Comparison of ENCODE assay signal across 23 cellular contexts in the genomic region with DNA sequence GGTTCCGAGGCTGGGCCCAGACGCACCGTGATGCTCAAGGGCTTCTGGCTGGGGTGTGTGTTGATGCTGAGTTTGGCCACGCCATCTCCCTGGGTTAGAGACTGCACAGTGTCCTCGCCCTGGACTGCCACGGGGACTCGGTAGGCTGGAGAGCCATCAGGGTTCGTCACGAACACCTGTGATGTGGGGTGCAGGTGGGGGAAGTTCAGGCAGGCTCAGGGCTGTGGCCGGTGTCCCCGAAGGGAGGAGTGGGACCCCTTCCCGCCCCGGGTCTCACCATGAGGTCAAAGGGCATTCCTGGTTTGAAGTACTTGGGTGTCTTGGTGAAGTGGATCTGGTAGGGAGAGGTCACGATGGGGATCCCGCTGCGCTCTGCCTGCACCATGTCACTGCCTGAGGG. TPM values are rescaled to one million over a fixed set of nuclear protein-coding genes. Genes with fewer than 3 reads are reported as not detected.
DNase-seq lines count a peak whose midpoint lies in the region; ATAC-seq, FAIRE-seq and TF ChIP-seq lines count a peak whose summit lies in the region.
"Had no signal": no experiment of that assay in that cellular context is flagged by ENCODE, and none has a peak within 500 bp of the region (broad histone marks: within the 10 kb centered on the region; RNA-seq: fewer than 3 reads in every experiment).

No MANE protein-coding gene starts in this region.

- H3K27ac Mint-ChIP-seq in MCF 10A (ENCODE audit: low read depth, unreplicated experiment), result no peak overlapping the region
- H3K27ac Mint-ChIP-seq: CD4-positive, alpha-beta T cell had no signal

- no peak overlapping the region for H2AFZ ChIP-seq in K562 (ENCODE audit: low read depth, low read length)

- H3K4me3 ChIP-seq in right cardiac atrium (ENCODE audit: low read length) (no peak overlapping the region), left ventricle myocardium inferior (no peak overlapping the region), K562 (no peak overlapping the region), lower lobe of right lung (no peak overlapping the region)

- POLR2A ChIA-PET in K562 (lab: Yijun Ruan, JAX), result no interaction called here
- POLR2A ChIA-PET in MCF 10A (lab: Yijun Ruan, JAX), result no interaction called here

- DNase-seq in right cardiac atrium, result no peak
- no peak for DNase-seq in left ventricle myocardium inferior
- no peak for DNase-seq in K562 (ENCODE audit: extremely low read depth in 1 of 4, low spot score in 3 of 4)
- DNase-seq in lower lobe of right lung, result peak; percentile 29
- no peak for DNase-seq in MCF 10A (ENCODE audit: unreplicated experiment)
- no peak for DNase-seq in NCI-H2029 treated with DMSO at 0.1 percent for 48 hours (lab: John Stamatoyannopoulos, UW)
- DNase-seq: CD4-positive, alpha-beta T cell; COR-L47; DND-41; GOT3; HCEC 1CT; MV-4-11; NCI-H1105 treated with DMSO at 0.1 percent for 48 hours; NCI-H2081; NCI-H2171; NCI-H345; NCI-H524; Right ventricle myocardium superior had no signal

- no peak for TF ChIP-seq RAD21 in K562 (CRISPR knock-in tag; conservative IDR thresholded peaks at IDR 0.05 in 1 of 2, IDR thresholded peaks at IDR 0.05 in 1 of 2)

- no peak overlapping the region for H3K4me3 Mint-ChIP-seq in MCF 10A (ENCODE audit: unreplicated experiment)
- H3K4me3 Mint-ChIP-seq: CD4-positive, alpha-beta T cell had no signal

- H3K27ac ChIP-seq in right cardiac atrium (ENCODE audit: low read length) (no peak overlapping the region), left ventricle myocardium inferior (replicated peaks) (no peak overlapping the region), K562 (ENCODE audit: extremely low read depth, low read depth, low read length) (no peak overlapping the region), lower lobe of right lung (no peak overlapping the region)

- WGBS in right cardiac atrium, result 88% methylated on average over 16 of the region's 16 CpGs
- 16% methylated on average over 16 of the region's 16 CpGs for WGBS in K562 (ENCODE audit: insufficient coverage, low coverage, missing lambda C conversion rate)

- no peaks in the 10 kb centered on the region for H3K9me3 ChIP-seq in right cardiac atrium (ENCODE audit: control insufficient read depth, low read length)
- H3K9me3 ChIP-seq in left ventricle myocardium inferior (replicated peaks), result no peaks in the 10 kb centered on the region
- no peaks in the 10 kb centered on the region for H3K9me3 ChIP-seq in K562 (replicated peaks; ENCODE audit: control insufficient read depth, insufficient read depth, low read depth, low read length)
- no peaks in the 10 kb centered on the region for H3K9me3 ChIP-seq in lower lobe of right lung

- BruUV-seq in K562 (replicated peaks; lab: Mats Ljungman, UMichigan), result no TSS peak
- BruUV-seq in MCF 10A (replicated peaks; lab: Mats Ljungman, UMichigan), result no TSS peak

- ATAC-seq in right cardiac atrium (peak; percentile 20 to 25), K562 (no peak; the same call in 2 of the 3 replicates), lower lobe of right lung (peak in 1 of 2 donors; percentile 6), GM18517 (IDR thresholded peaks at IDR 0.05; ENCODE audit: unreplicated experiment) (no peak)

- no peaks in the 10 kb centered on the region for H3K79me2 ChIP-seq in K562 (ENCODE audit: control insufficient read depth, insufficient read depth, low read length)

- H3K27me3 ChIP-seq in right cardiac atrium (ENCODE audit: control insufficient read depth, insufficient read depth) (no peaks in the 10 kb centered on the region), left ventricle myocardium inferior (ENCODE audit: low read depth) (peaks cover 92% of the 10 kb centered on the region), K562 (ENCODE audit: control insufficient read depth in 2 of 2, insufficient read depth in 2 of 2, low read length in 2 of 2) (peaks cover 7 to 32% of the 10 kb centered on the region in 2 experiments; a peak in 4 of 5 replicates), lower lobe of right lung (ENCODE audit: low read depth) (peaks cover 3% of the 10 kb centered on the region)

- peaks cover 32% of the 10 kb centered on the region for H3K4me1 Mint-ChIP-seq in MCF 10A (ENCODE audit: insufficient read depth, unreplicated experiment)

- 0 out of 2 replicates have a peak, but pooled peaks cover 5% of the 10 kb centered on the region for H4K20me1 ChIP-seq in K562 (replicated peaks; ENCODE audit: control insufficient read depth, insufficient read depth, low read length)

- peaks cover 1% of the 10 kb centered on the region for H3K9me3 Mint-ChIP-seq in MCF 10A (ENCODE audit: unreplicated experiment)
- H3K9me3 Mint-ChIP-seq: CD4-positive, alpha-beta T cell had no signal

- FAIRE-seq in K562 (lab: Jason Lieb, UNC), result no peak
- FAIRE-seq: GM12891 had no signal

- TF ChIP-seq POLR2A in K562 (conservative IDR thresholded peaks at IDR 0.05), result no peak

- intact Hi-C loops in right cardiac atrium (cut with DNase I), result no loop called here
- intact Hi-C loops in left ventricle myocardium inferior (cut with micrococcal nuclease), result no loop called here
- intact Hi-C loops in K562 (cut with micrococcal nuclease), result no loop called here
- intact Hi-C loops in lower lobe of right lung (cut with DNase I), result no loop called here
- intact Hi-C loops in MCF 10A (cut with micrococcal nuclease), result no loop called here

- H3K9ac ChIP-seq in K562 (ENCODE audit: insufficient read depth in 1 of 2, low read depth in 2 of 2, low read length in 2 of 2), result peak overlapping the region in 1 of 2 experiments; percentile 52; a peak in 2 of 4 replicates

- H3K36me3 Mint-ChIP-seq in MCF 10A (ENCODE audit: insufficient read depth, unreplicated experiment), result peaks cover 98% of the 10 kb centered on the region

- in situ Hi-C loops in K562 (cut with MboI), result no loop called here

- no peaks in the 10 kb centered on the region for H3K27me3 Mint-ChIP-seq in MCF 10A (ENCODE audit: insufficient read depth, unreplicated experiment)

- H3K9me1 ChIP-seq in K562 (ENCODE audit: control insufficient read depth, insufficient read depth, low read length), result no peaks in the 10 kb centered on the region

- no peak for TF ChIP-seq EP300 in K562 (IDR thresholded peaks at IDR 0.05; ENCODE audit: low read length)

- H3K36me3 ChIP-seq in left ventricle myocardium inferior (no peaks in the 10 kb centered on the region), K562 (ENCODE audit: control insufficient read depth, insufficient read depth, low read length) (no peaks in the 10 kb centered on the region), lower lobe of right lung (peaks cover 49% of the 10 kb centered on the region)

- H3K4me1 ChIP-seq in right cardiac atrium (ENCODE audit: control insufficient read depth, insufficient read depth, low read length) (no peaks in the 10 kb centered on the region), left ventricle myocardium inferior (no peaks in the 10 kb centered on the region), K562 (replicated peaks in 1 of 2; ENCODE audit: control insufficient read depth in 2 of 2, insufficient read depth in 2 of 2, low read length in 2 of 2) (peaks cover 0 to 18% of the 10 kb centered on the region in 2 experiments; a peak in 3 of 5 replicates), lower lobe of right lung (no peaks in the 10 kb centered on the region)

- TF ChIP-seq CTCF in left ventricle myocardium inferior (IDR thresholded peaks at IDR 0.05; ENCODE audit: borderline replicate concordance) (no peak), K562 (IDR thresholded peaks at IDR 0.05 in 2 of 3, conservative IDR thresholded peaks at IDR 0.05 in 1 of 3; ENCODE audit: insufficient read depth in 2 of 3, low read depth in 1 of 3, low read length in 3 of 3) (no peak), lower lobe of right lung (IDR thresholded peaks at IDR 0.05) (no peak), MCF 10A (IDR thresholded peaks at IDR 0.05; ENCODE audit: unreplicated experiment) (no peak)

- CTCF ChIA-PET in K562 (lab: Yijun Ruan, JAX; ENCODE audit: low intra/inter-chr PET ratio) (no interaction called here), MCF 10A (lab: Yijun Ruan, JAX) (no interaction called here)

- no peak overlapping the region for H3K4me2 ChIP-seq in K562 (ENCODE audit: insufficient read depth, low read length)

RNA-seq across cellular contexts. Expression of gene C3, which starts 8.2 kb away (rescaled TPM):
- 100 to 1,000 TPM; 136 to 537 (median 382) TPM for total RNA-seq in right cardiac atrium
- 273 TPM for polyA plus RNA-seq in right cardiac atrium
- 133 TPM for total RNA-seq in left ventricle myocardium inferior
- 19.5 and 33.3 TPM in 2 replicates for total RNA-seq in K562 (2011; cell fraction: chromatin; rRNA removed; ENCODE audit: low replicate concordance)
- total RNA-seq in K562 (2011; cell fraction: nucleolus; rRNA removed), result 14.5 and 17.5 TPM in 2 replicates
- total RNA-seq in K562 (2011; cell fraction: nucleoplasm; rRNA removed), result 15.2 and 15.6 TPM in 2 replicates
- total RNA-seq in K562 (2014; rRNA removed), result 0.59 and 2.0 TPM in 2 replicates
- total RNA-seq in K562 (2014; rRNA removed; fragmentation: Illumina TruSeq; extraction: Trizol), result 1.1 and 1.5 TPM in 2 replicates
- total RNA-seq in K562 (2015; rRNA removed; fragmentation: Illumina TruSeq; extraction: Trizol), result 2.1 and 2.2 TPM in 2 replicates
- total RNA-seq in K562 (2021), result 8.0 and 10.6 TPM in 2 replicates
- polyA plus RNA-seq in K562 (2011; rRNA removed), result 9.1 and 40.9 TPM in 2 replicates
- 9.2 and 36.7 TPM in 2 replicates for polyA plus RNA-seq in K562 (2011; cell fraction: cytosol; rRNA removed)
- polyA plus RNA-seq in K562 (2011; cell fraction: nucleus; rRNA removed), result 23.7 and 50.5 TPM in 2 replicates
- polyA plus RNA-seq in K562 (2012), result 7.4 and 20.1 TPM in 2 replicates
- polyA plus RNA-seq in K562 (2014; fragmentation: Illumina TruSeq; extraction: Trizol), result 2.4 and 4.3 TPM in 2 replicates
- polyA plus RNA-seq in K562 (2014; fragmentation: Nextera tagmentation; extraction: Ambion mirVana), result 1 to 10 TPM; 1.2 to 2.2 TPM
- polyA plus RNA-seq in K562 (2014; rRNA removed), result 2.5 and 5.4 TPM in 2 replicates
- 6.5 and 24.5 TPM in 2 replicates for polyA minus RNA-seq in K562 (2011; rRNA and poly(A)+ RNA removed)
- polyA minus RNA-seq in K562 (2011; cell fraction: cytosol; rRNA and poly(A)+ RNA removed), result 23.9 and 64.6 TPM in 2 replicates
- polyA minus RNA-seq in K562 (2011; cell fraction: nucleus; rRNA and poly(A)+ RNA removed), result 16.2 and 39.1 TPM in 2 replicates
- 1,321 TPM for total RNA-seq in lower lobe of right lung
- total RNA-seq in MCF 10A (2022), result 842 and 872 TPM in 2 replicates
- total RNA-seq: SK-MEL-5 had no signal

RNA-seq across cellular contexts. Expression of gene GPR108, which starts 25.1 kb away (rescaled TPM):
- total RNA-seq in right cardiac atrium (10 to 100 TPM; 28.2 to 38.4 (median 33.0) TPM), left ventricle myocardium inferior (22.4 TPM), K562 (2014; rRNA removed) (23.8 and 33.5 TPM in 2 replicates), K562 (2014; rRNA removed; fragmentation: Illumina TruSeq; extraction: Trizol) (12.3 and 16.4 TPM in 2 replicates), K562 (2015; rRNA removed; fragmentation: Illumina TruSeq; extraction: Trizol) (21.9 and 24.4 TPM in 2 replicates), K562 (2021) (31.1 and 33.1 TPM in 2 replicates), lower lobe of right lung (87.0 TPM), MCF 10A (2022) (115 and 124 TPM in 2 replicates)
- polyA plus RNA-seq in right cardiac atrium (36.8 TPM), K562 (2011; rRNA removed) (29.8 and 46.5 TPM in 2 replicates), K562 (2014; fragmentation: Illumina TruSeq; extraction: Trizol) (32.3 and 33.2 TPM in 2 replicates), K562 (2014; fragmentation: Nextera tagmentation; extraction: Ambion mirVana) (1 to 10 TPM; 2.4 to 6.1 TPM), K562 (2014; rRNA removed) (32.9 and 36.4 TPM in 2 replicates)
- 45.9 and 112 TPM in 2 replicates for total RNA-seq in K562 (2011; cell fraction: chromatin; rRNA removed; ENCODE audit: low replicate concordance)
- total RNA-seq in K562 (2011; cell fraction: nucleolus; rRNA removed), result 96.6 and 107 TPM in 2 replicates
- total RNA-seq in K562 (2011; cell fraction: nucleoplasm; rRNA removed), result 72.1 and 74.9 TPM in 2 replicates
- 43.8 and 51.1 TPM in 2 replicates for polyA plus RNA-seq in K562 (2011; cell fraction: cytosol; rRNA removed)
- polyA plus RNA-seq in K562 (2011; cell fraction: nucleus; rRNA removed), result 180 and 195 TPM in 2 replicates
- 29.9 and 65.7 TPM in 2 replicates for polyA plus RNA-seq in K562 (2012)
- 22.3 and 35.9 TPM in 2 replicates for polyA minus RNA-seq in K562 (2011; rRNA and poly(A)+ RNA removed)
- polyA minus RNA-seq in K562 (2011; cell fraction: cytosol; rRNA and poly(A)+ RNA removed), result 21.0 and 22.6 TPM in 2 replicates
- polyA minus RNA-seq in K562 (2011; cell fraction: nucleus; rRNA and poly(A)+ RNA removed), result 18.7 and 34.9 TPM in 2 replicates

RNA-seq across cellular contexts. Expression of gene TRIP10, which starts 27.2 kb away (rescaled TPM):
- total RNA-seq in right cardiac atrium (10 to 100 TPM; 68.8 to 89.5 (median 78.8) TPM), left ventricle myocardium inferior (133 TPM), K562 (2014; rRNA removed) (57.4 and 61.8 TPM in 2 replicates), K562 (2014; rRNA removed; fragmentation: Illumina TruSeq; extraction: Trizol) (23.6 and 29.4 TPM in 2 replicates), K562 (2015; rRNA removed; fragmentation: Illumina TruSeq; extraction: Trizol) (34.6 and 36.1 TPM in 2 replicates), K562 (2021) (59.1 and 63.2 TPM in 2 replicates), lower lobe of right lung (65.8 TPM), MCF 10A (2022) (45.4 and 49.7 TPM in 2 replicates)
- polyA plus RNA-seq in right cardiac atrium (92.6 TPM), K562 (2011; rRNA removed) (29.1 and 39.3 TPM in 2 replicates), K562 (2014; fragmentation: Illumina TruSeq; extraction: Trizol) (56.2 and 56.7 TPM in 2 replicates), K562 (2014; fragmentation: Nextera tagmentation; extraction: Ambion mirVana) (1 to 10 TPM; 1.2 to 2.7 TPM), K562 (2014; rRNA removed) (66.6 and 66.8 TPM in 2 replicates)
- 67.3 and 119 TPM in 2 replicates for total RNA-seq in K562 (2011; cell fraction: chromatin; rRNA removed; ENCODE audit: low replicate concordance)
- 65.3 and 66.5 TPM in 2 replicates for total RNA-seq in K562 (2011; cell fraction: nucleolus; rRNA removed)
- 53.5 and 66.7 TPM in 2 replicates for total RNA-seq in K562 (2011; cell fraction: nucleoplasm; rRNA removed)
- 22.8 and 30.6 TPM in 2 replicates for polyA plus RNA-seq in K562 (2011; cell fraction: cytosol; rRNA removed)
- polyA plus RNA-seq in K562 (2011; cell fraction: nucleus; rRNA removed), result 113 and 133 TPM in 2 replicates
- polyA plus RNA-seq in K562 (2012), result 47.5 and 50.8 TPM in 2 replicates
- 17.1 and 20.3 TPM in 2 replicates for polyA minus RNA-seq in K562 (2011; rRNA and poly(A)+ RNA removed)
- polyA minus RNA-seq in K562 (2011; cell fraction: cytosol; rRNA and poly(A)+ RNA removed), result 18.3 and 21.0 TPM in 2 replicates
- polyA minus RNA-seq in K562 (2011; cell fraction: nucleus; rRNA and poly(A)+ RNA removed), result 21.3 and 30.1 TPM in 2 replicates

RNA-seq across cellular contexts. Expression of gene TNFSF14, which starts 42.3 kb away (rescaled TPM):
- total RNA-seq in right cardiac atrium (1 to 10 TPM in 2 of 4 donors, under 1 TPM in 2; 0.08 to 1.1 (median 0.83) TPM), left ventricle myocardium inferior (0.30 TPM), K562 (2014; rRNA removed) (0.08 TPM in 1 of 2 replicates, not detected in the other), K562 (2014; rRNA removed; fragmentation: Illumina TruSeq; extraction: Trizol) (0.04 and 0.06 TPM in 2 replicates), K562 (2015; rRNA removed; fragmentation: Illumina TruSeq; extraction: Trizol) (0.04 and 0.07 TPM in 2 replicates), K562 (2021) (0.20 and 0.42 TPM in 2 replicates), lower lobe of right lung (3.3 TPM), MCF 10A (2022) (12.1 and 12.2 TPM in 2 replicates)
- polyA plus RNA-seq in right cardiac atrium (0.29 TPM), K562 (2011; rRNA removed) (0.32 and 0.38 TPM in 2 replicates), K562 (2014; fragmentation: Illumina TruSeq; extraction: Trizol) (0.12 and 0.15 TPM in 2 replicates), K562 (2014; fragmentation: Nextera tagmentation; extraction: Ambion mirVana) (under 1 TPM; 0.01 to 0.04 TPM), K562 (2014; rRNA removed) (not detected in 2 replicates)
- total RNA-seq in K562 (2011; cell fraction: chromatin; rRNA removed; ENCODE audit: low replicate concordance), result 0.26 and 0.42 TPM in 2 replicates
- 0.39 and 0.50 TPM in 2 replicates for total RNA-seq in K562 (2011; cell fraction: nucleolus; rRNA removed)
- total RNA-seq in K562 (2011; cell fraction: nucleoplasm; rRNA removed), result 0.15 and 0.76 TPM in 2 replicates
- polyA plus RNA-seq in K562 (2011; cell fraction: cytosol; rRNA removed), result 0.55 and 0.59 TPM in 2 replicates
- polyA plus RNA-seq in K562 (2011; cell fraction: nucleus; rRNA removed), result 0.27 and 0.34 TPM in 2 replicates
- polyA plus RNA-seq in K562 (2012), result 0.20 and 0.26 TPM in 2 replicates
- 0.74 and 0.87 TPM in 2 replicates for polyA minus RNA-seq in K562 (2011; rRNA and poly(A)+ RNA removed)
- 0.29 TPM in 1 of 2 replicates, not detected in the other for polyA minus RNA-seq in K562 (2011; cell fraction: cytosol; rRNA and poly(A)+ RNA removed)
- polyA minus RNA-seq in K562 (2011; cell fraction: nucleus; rRNA and poly(A)+ RNA removed), result 0.11 and 0.13 TPM in 2 replicates
- total RNA-seq: HT1080, SK-MEL-5 had no signal
- polyA plus RNA-seq: BJ had no signal

RNA-seq across cellular contexts. Expression of gene SH2D3A, which starts 55.0 kb away (rescaled TPM):
- under 1 TPM in 2 of 4 donors, not detected in 2; 0.09 to 0.25 TPM for total RNA-seq in right cardiac atrium
- 0.54 TPM for polyA plus RNA-seq in right cardiac atrium
- 0.14 TPM for total RNA-seq in left ventricle myocardium inferior
- 17.3 and 38.7 TPM in 2 replicates for total RNA-seq in K562 (2011; cell fraction: chromatin; rRNA removed; ENCODE audit: low replicate concordance)
- 28.7 and 29.6 TPM in 2 replicates for total RNA-seq in K562 (2011; cell fraction: nucleolus; rRNA removed)
- 21.3 and 22.0 TPM in 2 replicates for total RNA-seq in K562 (2011; cell fraction: nucleoplasm; rRNA removed)
- total RNA-seq in K562 (2014; rRNA removed), result 20.0 and 25.9 TPM in 2 replicates
- total RNA-seq in K562 (2014; rRNA removed; fragmentation: Illumina TruSeq; extraction: Trizol), result 3.0 and 4.8 TPM in 2 replicates
- total RNA-seq in K562 (2015; rRNA removed; fragmentation: Illumina TruSeq; extraction: Trizol), result 8.6 and 8.9 TPM in 2 replicates
- 19.4 and 26.3 TPM in 2 replicates for total RNA-seq in K562 (2021)
- 8.7 and 13.4 TPM in 2 replicates for polyA plus RNA-seq in K562 (2011; rRNA removed)
- 12.2 and 22.2 TPM in 2 replicates for polyA plus RNA-seq in K562 (2011; cell fraction: cytosol; rRNA removed)
- polyA plus RNA-seq in K562 (2011; cell fraction: nucleus; rRNA removed), result 20.1 and 35.1 TPM in 2 replicates
- 10.3 and 10.8 TPM in 2 replicates for polyA plus RNA-seq in K562 (2012)
- 9.6 and 17.7 TPM in 2 replicates for polyA plus RNA-seq in K562 (2014; fragmentation: Illumina TruSeq; extraction: Trizol)
- under 1 TPM; 0.75 to 0.83 TPM for polyA plus RNA-seq in K562 (2014; fragmentation: Nextera tagmentation; extraction: Ambion mirVana)
- polyA plus RNA-seq in K562 (2014; rRNA removed), result 19.8 and 24.8 TPM in 2 replicates
- polyA minus RNA-seq in K562 (2011; rRNA and poly(A)+ RNA removed), result 3.0 and 4.7 TPM in 2 replicates
- 8.7 and 11.1 TPM in 2 replicates for polyA minus RNA-seq in K562 (2011; cell fraction: cytosol; rRNA and poly(A)+ RNA removed)
- 17.0 and 18.8 TPM in 2 replicates for polyA minus RNA-seq in K562 (2011; cell fraction: nucleus; rRNA and poly(A)+ RNA removed)
- total RNA-seq in lower lobe of right lung, result 21.2 TPM
- 28.5 and 76.7 TPM in 2 replicates for total RNA-seq in MCF 10A (2022)
- total RNA-seq: Right ventricle myocardium superior had no signal

Comparison
In these comparisons a context has a peak if more than half of its experiments do, and no peak if none do; other contexts are left out.
1. ATAC-seq: peak in right cardiac atrium (2 of 2); none in K562 (single experiment) and GM18517 (single experiment).